ENCODE assay signal across 1 cellular context in the genomic region with DNA sequence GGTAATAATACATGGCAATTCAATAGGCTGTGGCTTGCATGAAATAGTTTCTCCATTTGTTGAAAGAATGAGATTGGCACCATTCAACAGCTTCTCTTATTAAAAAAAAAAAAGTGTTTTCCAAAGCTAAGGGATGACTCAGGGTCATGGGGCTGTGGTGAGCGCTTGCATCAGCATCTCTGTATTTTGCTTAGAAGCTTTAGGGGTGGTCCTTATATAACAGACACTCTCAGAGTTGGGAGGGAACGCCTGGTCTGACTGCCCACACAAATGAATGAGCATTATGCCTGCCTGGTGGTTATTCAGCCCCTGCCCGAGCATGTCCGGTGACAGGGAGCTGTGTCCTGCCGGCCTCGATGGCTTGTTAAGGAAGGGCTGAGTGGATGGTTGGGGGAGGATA.
TF ChIP-seq lines count a peak whose summit lies in the region.

No MANE protein-coding gene starts in this region.

TF ChIP-seq in HEK293, 187 proteins besides CTCF, POLR2A, EP300 and RAD21 (continued from another document and continues in another):
- TF ChIP-seq, protein P1, sequence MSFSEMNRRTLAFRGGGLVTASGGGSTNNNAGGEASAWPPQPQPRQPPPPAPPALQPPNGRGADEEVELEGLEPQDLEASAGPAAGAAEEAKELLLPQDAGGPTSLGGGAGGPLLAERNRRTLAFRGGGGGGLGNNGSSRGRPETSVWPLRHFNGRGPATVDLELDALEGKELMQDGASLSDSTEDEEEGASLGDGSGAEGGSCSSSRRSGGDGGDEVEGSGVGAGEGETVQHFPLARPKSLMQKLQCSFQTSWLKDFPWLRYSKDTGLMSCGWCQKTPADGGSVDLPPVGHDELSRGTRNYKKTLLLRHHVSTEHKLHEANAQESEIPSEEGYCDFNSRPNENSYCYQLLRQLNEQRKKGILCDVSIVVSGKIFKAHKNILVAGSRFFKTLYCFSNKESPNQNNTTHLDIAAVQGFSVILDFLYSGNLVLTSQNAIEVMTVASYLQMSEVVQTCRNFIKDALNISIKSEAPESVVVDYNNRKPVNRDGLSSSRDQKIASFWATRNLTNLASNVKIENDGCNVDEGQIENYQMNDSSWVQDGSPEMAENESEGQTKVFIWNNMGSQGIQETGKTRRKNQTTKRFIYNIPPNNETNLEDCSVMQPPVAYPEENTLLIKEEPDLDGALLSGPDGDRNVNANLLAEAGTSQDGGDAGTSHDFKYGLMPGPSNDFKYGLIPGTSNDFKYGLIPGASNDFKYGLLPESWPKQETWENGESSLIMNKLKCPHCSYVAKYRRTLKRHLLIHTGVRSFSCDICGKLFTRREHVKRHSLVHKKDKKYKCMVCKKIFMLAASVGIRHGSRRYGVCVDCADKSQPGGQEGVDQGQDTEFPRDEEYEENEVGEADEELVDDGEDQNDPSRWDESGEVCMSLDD (tag by site-specific recombination; IDR thresholded peaks at IDR 0.05): no peak
- TF ChIP-seq ZNF707 (tag by site-specific recombination; IDR thresholded peaks at IDR 0.05): no peak
- TF ChIP-seq ZNF585B (tag by site-specific recombination; IDR thresholded peaks at IDR 0.05): no peak
- no peak for TF ChIP-seq ZNF16 (tag by site-specific recombination; IDR thresholded peaks at IDR 0.05; ENCODE audit: low read depth)
- no peak for TF ChIP-seq KLF16 (tag by site-specific recombination; IDR thresholded peaks at IDR 0.05)
- TF ChIP-seq ZNF366 (tag by site-specific recombination; conservative IDR thresholded peaks at IDR 0.05): peak; percentile 79
- TF ChIP-seq ZNF830 (tag by site-specific recombination; IDR thresholded peaks at IDR 0.05; ENCODE audit: low read depth): no peak
- TF ChIP-seq, protein P2, sequence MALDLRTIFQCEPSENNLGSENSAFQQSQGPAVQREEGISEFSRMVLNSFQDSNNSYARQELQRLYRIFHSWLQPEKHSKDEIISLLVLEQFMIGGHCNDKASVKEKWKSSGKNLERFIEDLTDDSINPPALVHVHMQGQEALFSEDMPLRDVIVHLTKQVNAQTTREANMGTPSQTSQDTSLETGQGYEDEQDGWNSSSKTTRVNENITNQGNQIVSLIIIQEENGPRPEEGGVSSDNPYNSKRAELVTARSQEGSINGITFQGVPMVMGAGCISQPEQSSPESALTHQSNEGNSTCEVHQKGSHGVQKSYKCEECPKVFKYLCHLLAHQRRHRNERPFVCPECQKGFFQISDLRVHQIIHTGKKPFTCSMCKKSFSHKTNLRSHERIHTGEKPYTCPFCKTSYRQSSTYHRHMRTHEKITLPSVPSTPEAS (tag by site-specific recombination; IDR thresholded peaks at IDR 0.05): no peak
- peak; percentile 78 for TF ChIP-seq ZEB2 (tag by site-specific recombination; IDR thresholded peaks at IDR 0.05)
- TF ChIP-seq, protein P3, sequence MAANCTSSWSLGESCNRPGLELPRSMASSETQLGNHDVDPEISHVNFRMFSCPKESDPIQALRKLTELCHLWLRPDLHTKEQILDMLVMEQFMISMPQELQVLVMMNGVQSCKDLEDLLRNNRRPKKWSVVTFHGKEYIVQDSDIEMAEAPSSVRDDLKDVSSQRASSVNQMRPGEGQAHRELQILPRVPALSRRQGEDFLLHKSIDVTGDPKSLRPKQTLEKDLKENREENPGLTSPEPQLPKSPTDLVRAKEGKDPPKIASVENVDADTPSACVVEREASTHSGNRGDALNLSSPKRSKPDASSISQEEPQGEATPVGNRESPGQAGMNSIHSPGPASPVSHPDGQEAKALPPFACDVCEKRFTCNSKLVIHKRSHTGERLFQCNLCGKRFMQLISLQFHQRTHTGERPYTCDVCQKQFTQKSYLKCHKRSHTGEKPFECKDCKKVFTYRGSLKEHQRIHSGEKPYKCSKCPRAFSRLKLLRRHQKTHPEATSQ (tag by site-specific recombination; IDR thresholded peaks at IDR 0.05): no peak
- TF ChIP-seq ZBTB8A (tag by site-specific recombination; IDR thresholded peaks at IDR 0.05): no peak
- TF ChIP-seq YY2 (tag by site-specific recombination; IDR thresholded peaks at IDR 0.05): no peak
- TF ChIP-seq, protein P4, sequence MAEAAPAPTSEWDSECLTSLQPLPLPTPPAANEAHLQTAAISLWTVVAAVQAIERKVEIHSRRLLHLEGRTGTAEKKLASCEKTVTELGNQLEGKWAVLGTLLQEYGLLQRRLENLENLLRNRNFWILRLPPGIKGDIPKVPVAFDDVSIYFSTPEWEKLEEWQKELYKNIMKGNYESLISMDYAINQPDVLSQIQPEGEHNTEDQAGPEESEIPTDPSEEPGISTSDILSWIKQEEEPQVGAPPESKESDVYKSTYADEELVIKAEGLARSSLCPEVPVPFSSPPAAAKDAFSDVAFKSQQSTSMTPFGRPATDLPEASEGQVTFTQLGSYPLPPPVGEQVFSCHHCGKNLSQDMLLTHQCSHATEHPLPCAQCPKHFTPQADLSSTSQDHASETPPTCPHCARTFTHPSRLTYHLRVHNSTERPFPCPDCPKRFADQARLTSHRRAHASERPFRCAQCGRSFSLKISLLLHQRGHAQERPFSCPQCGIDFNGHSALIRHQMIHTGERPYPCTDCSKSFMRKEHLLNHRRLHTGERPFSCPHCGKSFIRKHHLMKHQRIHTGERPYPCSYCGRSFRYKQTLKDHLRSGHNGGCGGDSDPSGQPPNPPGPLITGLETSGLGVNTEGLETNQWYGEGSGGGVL (tag by site-specific recombination; IDR thresholded peaks at IDR 0.05): peak; percentile 56
- TF ChIP-seq, protein P5, sequence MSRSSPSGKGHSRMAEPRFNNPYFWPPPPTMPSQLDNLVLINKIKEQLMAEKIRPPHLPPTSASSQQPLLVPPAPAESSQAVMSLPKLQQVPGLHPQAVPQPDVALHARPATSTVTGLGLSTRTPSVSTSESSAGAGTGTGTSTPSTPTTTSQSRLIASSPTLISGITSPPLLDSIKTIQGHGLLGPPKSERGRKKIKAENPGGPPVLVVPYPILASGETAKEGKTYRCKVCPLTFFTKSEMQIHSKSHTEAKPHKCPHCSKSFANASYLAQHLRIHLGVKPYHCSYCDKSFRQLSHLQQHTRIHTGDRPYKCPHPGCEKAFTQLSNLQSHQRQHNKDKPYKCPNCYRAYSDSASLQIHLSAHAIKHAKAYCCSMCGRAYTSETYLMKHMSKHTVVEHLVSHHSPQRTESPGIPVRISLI (tag by site-specific recombination; IDR thresholded peaks at IDR 0.05): peak; percentile 86
- TF ChIP-seq ZNF394 (tag by site-specific recombination; IDR thresholded peaks at IDR 0.05; ENCODE audit: borderline replicate concordance): peak; percentile 64; the same call in 1 of the 2 replicates
- TF ChIP-seq OVOL3 (tag by site-specific recombination; IDR thresholded peaks at IDR 0.05): no peak
- TF ChIP-seq, protein P6, sequence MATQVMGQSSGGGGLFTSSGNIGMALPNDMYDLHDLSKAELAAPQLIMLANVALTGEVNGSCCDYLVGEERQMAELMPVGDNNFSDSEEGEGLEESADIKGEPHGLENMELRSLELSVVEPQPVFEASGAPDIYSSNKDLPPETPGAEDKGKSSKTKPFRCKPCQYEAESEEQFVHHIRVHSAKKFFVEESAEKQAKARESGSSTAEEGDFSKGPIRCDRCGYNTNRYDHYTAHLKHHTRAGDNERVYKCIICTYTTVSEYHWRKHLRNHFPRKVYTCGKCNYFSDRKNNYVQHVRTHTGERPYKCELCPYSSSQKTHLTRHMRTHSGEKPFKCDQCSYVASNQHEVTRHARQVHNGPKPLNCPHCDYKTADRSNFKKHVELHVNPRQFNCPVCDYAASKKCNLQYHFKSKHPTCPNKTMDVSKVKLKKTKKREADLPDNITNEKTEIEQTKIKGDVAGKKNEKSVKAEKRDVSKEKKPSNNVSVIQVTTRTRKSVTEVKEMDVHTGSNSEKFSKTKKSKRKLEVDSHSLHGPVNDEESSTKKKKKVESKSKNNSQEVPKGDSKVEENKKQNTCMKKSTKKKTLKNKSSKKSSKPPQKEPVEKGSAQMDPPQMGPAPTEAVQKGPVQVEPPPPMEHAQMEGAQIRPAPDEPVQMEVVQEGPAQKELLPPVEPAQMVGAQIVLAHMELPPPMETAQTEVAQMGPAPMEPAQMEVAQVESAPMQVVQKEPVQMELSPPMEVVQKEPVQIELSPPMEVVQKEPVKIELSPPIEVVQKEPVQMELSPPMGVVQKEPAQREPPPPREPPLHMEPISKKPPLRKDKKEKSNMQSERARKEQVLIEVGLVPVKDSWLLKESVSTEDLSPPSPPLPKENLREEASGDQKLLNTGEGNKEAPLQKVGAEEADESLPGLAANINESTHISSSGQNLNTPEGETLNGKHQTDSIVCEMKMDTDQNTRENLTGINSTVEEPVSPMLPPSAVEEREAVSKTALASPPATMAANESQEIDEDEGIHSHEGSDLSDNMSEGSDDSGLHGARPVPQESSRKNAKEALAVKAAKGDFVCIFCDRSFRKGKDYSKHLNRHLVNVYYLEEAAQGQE (tag by site-specific recombination; IDR thresholded peaks at IDR 0.05): no peak
- TF ChIP-seq SALL2 (tag by site-specific recombination; IDR thresholded peaks at IDR 0.05; ENCODE audit: borderline replicate concordance): no peak
- no peak for TF ChIP-seq ZNF354C (tag by site-specific recombination; IDR thresholded peaks at IDR 0.05; ENCODE audit: borderline replicate concordance, low read depth)
- TF ChIP-seq ZNF175 (tag by site-specific recombination; IDR thresholded peaks at IDR 0.05): no peak
- TF ChIP-seq ZNF664 (tag by site-specific recombination; IDR thresholded peaks at IDR 0.05): no peak
- TF ChIP-seq ZFP37 (tag by site-specific recombination; IDR thresholded peaks at IDR 0.05): no peak
- no peak for TF ChIP-seq ZNF701 (tag by site-specific recombination; IDR thresholded peaks at IDR 0.05)
- no peak for TF ChIP-seq HOXA7 (CRISPR knock-in tag; IDR thresholded peaks at IDR 0.05; ENCODE audit: borderline replicate concordance)
- TF ChIP-seq ZFP41 (tag by site-specific recombination; IDR thresholded peaks at IDR 0.05; ENCODE audit: borderline replicate concordance): no peak
- TF ChIP-seq KLF10 (tag by site-specific recombination; IDR thresholded peaks at IDR 0.05): no peak
- TF ChIP-seq ZNF514 (tag by site-specific recombination; IDR thresholded peaks at IDR 0.05): no peak
- TF ChIP-seq, protein P7, sequence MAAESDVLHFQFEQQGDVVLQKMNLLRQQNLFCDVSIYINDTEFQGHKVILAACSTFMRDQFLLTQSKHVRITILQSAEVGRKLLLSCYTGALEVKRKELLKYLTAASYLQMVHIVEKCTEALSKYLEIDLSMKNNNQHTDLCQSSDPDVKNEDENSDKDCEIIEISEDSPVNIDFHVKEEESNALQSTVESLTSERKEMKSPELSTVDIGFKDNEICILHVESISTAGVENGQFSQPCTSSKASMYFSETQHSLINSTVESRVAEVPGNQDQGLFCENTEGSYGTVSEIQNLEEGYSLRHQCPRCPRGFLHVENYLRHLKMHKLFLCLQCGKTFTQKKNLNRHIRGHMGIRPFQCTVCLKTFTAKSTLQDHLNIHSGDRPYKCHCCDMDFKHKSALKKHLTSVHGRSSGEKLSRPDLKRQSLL (tag by site-specific recombination; IDR thresholded peaks at IDR 0.05): no peak
- peak; percentile 40 for TF ChIP-seq SP3 (tag by site-specific recombination; IDR thresholded peaks at IDR 0.05)
- TF ChIP-seq ZNF266 (tag by site-specific recombination; IDR thresholded peaks at IDR 0.05; ENCODE audit: low read depth): no peak
- no peak for TF ChIP-seq HOXD13 (CRISPR knock-in tag; IDR thresholded peaks at IDR 0.05; ENCODE audit: borderline replicate concordance)
- TF ChIP-seq, protein P8, sequence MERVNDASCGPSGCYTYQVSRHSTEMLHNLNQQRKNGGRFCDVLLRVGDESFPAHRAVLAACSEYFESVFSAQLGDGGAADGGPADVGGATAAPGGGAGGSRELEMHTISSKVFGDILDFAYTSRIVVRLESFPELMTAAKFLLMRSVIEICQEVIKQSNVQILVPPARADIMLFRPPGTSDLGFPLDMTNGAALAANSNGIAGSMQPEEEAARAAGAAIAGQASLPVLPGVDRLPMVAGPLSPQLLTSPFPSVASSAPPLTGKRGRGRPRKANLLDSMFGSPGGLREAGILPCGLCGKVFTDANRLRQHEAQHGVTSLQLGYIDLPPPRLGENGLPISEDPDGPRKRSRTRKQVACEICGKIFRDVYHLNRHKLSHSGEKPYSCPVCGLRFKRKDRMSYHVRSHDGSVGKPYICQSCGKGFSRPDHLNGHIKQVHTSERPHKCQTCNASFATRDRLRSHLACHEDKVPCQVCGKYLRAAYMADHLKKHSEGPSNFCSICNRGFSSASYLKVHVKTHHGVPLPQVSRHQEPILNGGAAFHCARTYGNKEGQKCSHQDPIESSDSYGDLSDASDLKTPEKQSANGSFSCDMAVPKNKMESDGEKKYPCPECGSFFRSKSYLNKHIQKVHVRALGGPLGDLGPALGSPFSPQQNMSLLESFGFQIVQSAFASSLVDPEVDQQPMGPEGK (tag by site-specific recombination; IDR thresholded peaks at IDR 0.05): no peak
- TF ChIP-seq ZNF140 (tag by site-specific recombination; IDR thresholded peaks at IDR 0.05): no peak
- TF ChIP-seq, protein P9, sequence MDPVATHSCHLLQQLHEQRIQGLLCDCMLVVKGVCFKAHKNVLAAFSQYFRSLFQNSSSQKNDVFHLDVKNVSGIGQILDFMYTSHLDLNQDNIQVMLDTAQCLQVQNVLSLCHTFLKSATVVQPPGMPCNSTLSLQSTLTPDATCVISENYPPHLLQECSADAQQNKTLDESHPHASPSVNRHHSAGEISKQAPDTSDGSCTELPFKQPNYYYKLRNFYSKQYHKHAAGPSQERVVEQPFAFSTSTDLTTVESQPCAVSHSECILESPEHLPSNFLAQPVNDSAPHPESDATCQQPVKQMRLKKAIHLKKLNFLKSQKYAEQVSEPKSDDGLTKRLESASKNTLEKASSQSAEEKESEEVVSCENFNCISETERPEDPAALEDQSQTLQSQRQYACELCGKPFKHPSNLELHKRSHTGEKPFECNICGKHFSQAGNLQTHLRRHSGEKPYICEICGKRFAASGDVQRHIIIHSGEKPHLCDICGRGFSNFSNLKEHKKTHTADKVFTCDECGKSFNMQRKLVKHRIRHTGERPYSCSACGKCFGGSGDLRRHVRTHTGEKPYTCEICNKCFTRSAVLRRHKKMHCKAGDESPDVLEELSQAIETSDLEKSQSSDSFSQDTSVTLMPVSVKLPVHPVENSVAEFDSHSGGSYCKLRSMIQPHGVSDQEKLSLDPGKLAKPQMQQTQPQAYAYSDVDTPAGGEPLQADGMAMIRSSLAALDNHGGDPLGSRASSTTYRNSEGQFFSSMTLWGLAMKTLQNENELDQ (tag by site-specific recombination; IDR thresholded peaks at IDR 0.05; ENCODE audit: low read depth): no peak
- TF ChIP-seq ZBTB48 (tag by site-specific recombination; IDR thresholded peaks at IDR 0.05): peak; percentile 58
- TF ChIP-seq ZNF302 (tag by site-specific recombination; IDR thresholded peaks at IDR 0.05; ENCODE audit: low read depth): no peak
- TF ChIP-seq, protein P10, sequence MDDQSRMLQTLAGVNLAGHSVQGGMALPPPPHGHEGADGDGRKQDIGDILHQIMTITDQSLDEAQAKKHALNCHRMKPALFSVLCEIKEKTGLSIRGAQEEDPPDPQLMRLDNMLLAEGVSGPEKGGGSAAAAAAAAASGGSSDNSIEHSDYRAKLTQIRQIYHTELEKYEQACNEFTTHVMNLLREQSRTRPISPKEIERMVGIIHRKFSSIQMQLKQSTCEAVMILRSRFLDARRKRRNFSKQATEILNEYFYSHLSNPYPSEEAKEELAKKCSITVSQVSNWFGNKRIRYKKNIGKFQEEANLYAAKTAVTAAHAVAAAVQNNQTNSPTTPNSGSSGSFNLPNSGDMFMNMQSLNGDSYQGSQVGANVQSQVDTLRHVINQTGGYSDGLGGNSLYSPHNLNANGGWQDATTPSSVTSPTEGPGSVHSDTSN (CRISPR knock-in tag; IDR thresholded peaks at IDR 0.05): no peak
- TF ChIP-seq ZBTB17 (tag by site-specific recombination; IDR thresholded peaks at IDR 0.05): peak; percentile 48; the same call in 1 of the 2 replicates
- no peak for TF ChIP-seq ZNF529 (tag by site-specific recombination; IDR thresholded peaks at IDR 0.05; ENCODE audit: insufficient replicate concordance)
- TF ChIP-seq ZNF48 (tag by site-specific recombination; IDR thresholded peaks at IDR 0.05): no peak
- TF ChIP-seq ZNF473 (tag by site-specific recombination; IDR thresholded peaks at IDR 0.05): no peak
- TF ChIP-seq EGR2 (tag by site-specific recombination; IDR thresholded peaks at IDR 0.05; ENCODE audit: low read depth): no peak
- TF ChIP-seq ZNF791 (tag by site-specific recombination; IDR thresholded peaks at IDR 0.05): no peak
